ENCODE assay signal across 27 cellular contexts in the genomic region with DNA sequence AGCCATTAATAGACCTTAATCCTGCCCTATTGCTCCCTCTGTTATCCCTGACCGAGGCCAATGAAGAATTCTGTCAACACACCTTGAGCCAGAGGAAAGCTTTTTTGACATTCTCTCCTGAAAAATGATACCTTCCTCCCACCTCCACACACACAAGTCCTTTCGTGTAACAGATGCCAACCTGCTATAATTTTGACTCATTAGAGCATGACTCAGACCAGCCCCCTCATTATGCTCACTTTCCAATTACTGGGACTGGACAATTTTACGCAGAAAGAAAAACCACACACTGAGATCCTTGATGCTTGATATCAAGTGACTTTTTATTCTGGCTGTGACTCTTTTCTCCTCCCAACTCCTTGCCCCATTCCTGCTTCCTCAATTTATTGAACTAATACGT. TPM values are rescaled to one million over a fixed set of nuclear protein-coding genes. Genes with fewer than 3 reads are reported as not detected.
DNase-seq lines count a peak whose midpoint lies in the region; ATAC-seq, FAIRE-seq and TF ChIP-seq lines count a peak whose summit lies in the region.
"Had no signal": no experiment of that assay in that cellular context is flagged by ENCODE, and none has a peak within 500 bp of the region (broad histone marks: within the 10 kb centered on the region; RNA-seq: fewer than 3 reads in every experiment).

No MANE protein-coding gene starts in this region.

- H3K23ac ChIP-seq in H1 (ENCODE audit: insufficient read length), result no peak overlapping the region

- no peak overlapping the region for H4K5ac ChIP-seq in H1 (ENCODE audit: insufficient read length, low read depth, low read length)

- peak overlapping the region; percentile 10 for H4K91ac ChIP-seq in H1 (replicated peaks; ENCODE audit: insufficient read length, low read length)

- no peak overlapping the region for H3K4me3 ChIP-seq in GM23248
- H3K4me3 ChIP-seq in H1 (ENCODE audit: extremely low read depth in 1 of 4, insufficient read depth in 2 of 4, low read depth in 3 of 4, low read length in 4 of 4), result no peak overlapping the region
- H3K4me3 ChIP-seq in CD8-positive, alpha-beta memory T cell (ENCODE audit: low read length), result no peak overlapping the region
- H3K4me3 ChIP-seq: HAP-1, neural progenitor cell, prostate gland, tibial artery had no signal

- peaks cover 3% of the 10 kb centered on the region for H3K9me3 Mint-ChIP-seq in stimulated activated memory B cell treated with anti-CD40 and anti-IgM and Interleukin-4, amounts not matched to agents 10 μg/mL and 1 μg/mL and 100 μg/mL, for 72 hours
- peaks cover 0 to 3% (median 2%) of the 10 kb centered on the region in 5 donors for H3K9me3 Mint-ChIP-seq in CD8-positive, alpha-beta memory T cell
- H3K9me3 Mint-ChIP-seq: neural progenitor cell had no signal

- H2AFZ ChIP-seq in GM23248 (no peak overlapping the region), H1 (ENCODE audit: low read length) (no peak overlapping the region)
- H2AFZ ChIP-seq: neural progenitor cell had no signal

- ATAC-seq in stimulated activated memory B cell treated with anti-CD40 and anti-IgM and Interleukin-4, amounts not matched to agents 10 μg/mL and 1 μg/mL and 100 μg/mL, for 72 hours, result no peak
- no peak for ATAC-seq in GM18907 (IDR thresholded peaks at IDR 0.05; ENCODE audit: unreplicated experiment)
- ATAC-seq: activated T-helper 17 cell treated with anti-CD3 and anti-CD28 coated beads, Interleukin-2, amount 50 U/mL, for 72 hours; PC-3 had no signal

- H3K4me2 ChIP-seq in GM23248 (ENCODE audit: unreplicated experiment) (no peak overlapping the region), H1 (ENCODE audit: insufficient read depth in 1 of 2, low read depth in 2 of 2, low read length in 2 of 2) (no peak overlapping the region)
- H3K4me2 ChIP-seq: KMS-11, neural progenitor cell had no signal

- no peaks in the 10 kb centered on the region for H3K79me1 ChIP-seq in H1 (ENCODE audit: low read depth, low read length)

- TF ChIP-seq CTCF in H1 (IDR thresholded peaks at IDR 0.05; ENCODE audit: control extremely low read depth in 1 of 3, insufficient read depth in 1 of 3, low read depth in 1 of 3, low read length in 3 of 3), result no peak

- no peak overlapping the region for H2BK12ac ChIP-seq in H1 (ENCODE audit: low read depth, low read length)

- TF ChIP-seq POLR2A in H1 (IDR thresholded peaks at IDR 0.05; ENCODE audit: control extremely low read depth in 1 of 2, low read depth in 2 of 2, low read length in 2 of 2), result no peak

- no peaks in the 10 kb centered on the region for H4K20me1 ChIP-seq in GM23248 (ENCODE audit: insufficient read depth)
- no peaks in the 10 kb centered on the region for H4K20me1 ChIP-seq in H1 (replicated peaks in 1 of 2; ENCODE audit: control insufficient read depth in 1 of 2, insufficient read depth in 2 of 2, low read length in 2 of 2)

- no peak overlapping the region for H3K4me3 Mint-ChIP-seq in stimulated activated memory B cell treated with anti-CD40 and anti-IgM and Interleukin-4, amounts not matched to agents 10 μg/mL and 1 μg/mL and 100 μg/mL, for 72 hours
- H3K4me3 Mint-ChIP-seq in CD8-positive, alpha-beta memory T cell, result no peak overlapping the region
- H3K4me3 Mint-ChIP-seq: activated CD4-positive, alpha-beta T cell treated with anti-CD3 and anti-CD28 coated beads, Interleukin-2, amount 10 ng/mL, durations not matched to agents 7 days and 5 days; activated naive CD8-positive, alpha-beta T cell treated with anti-CD3 and anti-CD28 coated beads for 36 hours; activated T-helper 17 cell treated with anti-CD3 and anti-CD28 coated beads, Interleukin-2, amount 50 U/mL, for 72 hours; brain; CD4-positive, alpha-beta T cell; neural progenitor cell; stimulated activated naive CD8-positive, alpha-beta T cell treated with anti-CD3 and anti-CD28 coated beads, Interleukin-15, Interleukin-2, amounts not matched to agents 100 ng/mL and 50 ng/mL, for 24 hours had no signal

- WGBS in GM23248 (ENCODE audit: low coverage in 1 of 2, low lambda C conversion rate in 2 of 2, missing lambda C conversion rate in 2 of 2), 2 experiments, result 32 to 34% methylated on average over 4 of the region's 4 CpGs
- 74% methylated on average over 4 of the region's 4 CpGs; no CpG with 5 or more reads in 1 of the 2 experiments for WGBS in H1 (ENCODE audit: extremely low coverage in 1 of 2, insufficient coverage in 1 of 2, insufficient read length in 1 of 2, insufficient replicate concordance in 2 of 2, low coverage in 1 of 2, low lambda C conversion rate in 2 of 2, missing lambda C conversion rate in 1 of 2), 2 experiments

- H3K4me1 Mint-ChIP-seq in stimulated activated memory B cell treated with anti-CD40 and anti-IgM and Interleukin-4, amounts not matched to agents 10 μg/mL and 1 μg/mL and 100 μg/mL, for 72 hours, result no peaks in the 10 kb centered on the region
- no peaks in the 10 kb centered on the region for H3K4me1 Mint-ChIP-seq in CD8-positive, alpha-beta memory T cell
- H3K4me1 Mint-ChIP-seq: activated CD4-positive, alpha-beta T cell treated with anti-CD3 and anti-CD28 coated beads, Interleukin-2, amount 10 ng/mL, durations not matched to agents 7 days and 5 days; activated naive CD8-positive, alpha-beta T cell treated with anti-CD3 and anti-CD28 coated beads for 36 hours; activated T-helper 17 cell treated with anti-CD3 and anti-CD28 coated beads, Interleukin-2, amount 50 U/mL, for 72 hours had no signal

- no peaks in the 10 kb centered on the region for H3F3A ChIP-seq in GM23248 (ENCODE audit: insufficient read depth)

- no peak overlapping the region for H3K27ac ChIP-seq in GM23248
- no peak overlapping the region for H3K27ac ChIP-seq in H1 (ENCODE audit: low read depth, low read length)
- no peak overlapping the region for H3K27ac ChIP-seq in CD8-positive, alpha-beta memory T cell (ENCODE audit: low read depth, low read length)
- H3K27ac ChIP-seq: KMS-11, neural progenitor cell, prostate gland, tibial artery had no signal

- no peak overlapping the region for H3K4ac ChIP-seq in H1 (replicated peaks; ENCODE audit: insufficient read length, low read depth, low read length)

- H2BK20ac ChIP-seq in H1 (ENCODE audit: low read length), result no peak overlapping the region

- no peaks in the 10 kb centered on the region for H3K36me3 ChIP-seq in GM23248 (ENCODE audit: low read depth)
- no peaks in the 10 kb centered on the region for H3K36me3 ChIP-seq in H1 (ENCODE audit: control insufficient read depth in 2 of 4, insufficient read depth in 4 of 4, low read length in 3 of 4)
- H3K36me3 ChIP-seq in CD8-positive, alpha-beta memory T cell (ENCODE audit: insufficient read depth, low read length), result no peaks in the 10 kb centered on the region
- H3K36me3 ChIP-seq: HAP-1, neural progenitor cell, prostate gland, tibial artery had no signal

- no peaks in the 10 kb centered on the region for H3K9me3 ChIP-seq in GM23248 (ENCODE audit: low read depth)
- no peaks in the 10 kb centered on the region for H3K9me3 ChIP-seq in H1 (ENCODE audit: insufficient read depth in 2 of 2, low read depth in 1 of 2, low read length in 1 of 2)
- no peaks in the 10 kb centered on the region for H3K9me3 ChIP-seq in CD8-positive, alpha-beta memory T cell (ENCODE audit: low read length)
- H3K9me3 ChIP-seq: HAP-1, prostate gland had no signal

- H3K9me2 ChIP-seq in GM23248 (ENCODE audit: insufficient read depth), result no peaks in the 10 kb centered on the region

- H3K14ac ChIP-seq in H1 (ENCODE audit: insufficient read length), result no peak overlapping the region

- no peak overlapping the region for H3K27ac Mint-ChIP-seq in stimulated activated memory B cell treated with anti-CD40 and anti-IgM and Interleukin-4, amounts not matched to agents 10 μg/mL and 1 μg/mL and 100 μg/mL, for 72 hours
- no peak overlapping the region for H3K27ac Mint-ChIP-seq in CD8-positive, alpha-beta memory T cell
- H3K27ac Mint-ChIP-seq: activated CD4-positive, alpha-beta T cell treated with anti-CD3 and anti-CD28 coated beads, Interleukin-2, amount 10 ng/mL, durations not matched to agents 7 days and 5 days; activated naive CD8-positive, alpha-beta T cell treated with anti-CD3 and anti-CD28 coated beads for 36 hours; activated T-helper 17 cell treated with anti-CD3 and anti-CD28 coated beads, Interleukin-2, amount 50 U/mL, for 72 hours; CD4-positive, alpha-beta T cell; neural progenitor cell; stimulated activated naive CD8-positive, alpha-beta T cell treated with anti-CD3 and anti-CD28 coated beads, Interleukin-15, Interleukin-2, amounts not matched to agents 100 ng/mL and 50 ng/mL, for 24 hours had no signal

- in situ Hi-C loops in GM23248 (cut with MboI), result no loop called here

- POLR2A ChIA-PET in H1 (lab: Charles Lee; ENCODE audit: partially characterized antibody), result no interaction called here
- POLR2A ChIA-PET in CD8-positive, alpha-beta memory T cell (lab: Charles Lee), result no interaction called here

- H3K18ac ChIP-seq in H1 (ENCODE audit: extremely low read depth, low read length), result no peak overlapping the region

- H3K56ac ChIP-seq in H1 (replicated peaks; ENCODE audit: insufficient read length, low read depth, low read length), result no peak overlapping the region

- H2BK120ac ChIP-seq in H1 (replicated peaks; ENCODE audit: low read depth, low read length), result no peak overlapping the region

- H3K79me2 ChIP-seq in GM23248 (ENCODE audit: insufficient read depth), result no peaks in the 10 kb centered on the region
- no peaks in the 10 kb centered on the region for H3K79me2 ChIP-seq in H1 (ENCODE audit: control insufficient read depth in 1 of 2, insufficient read depth in 2 of 2, low read length in 2 of 2)

- H2BK5ac ChIP-seq in H1 (ENCODE audit: low read depth, low read length), result no peak overlapping the region

- no peaks in the 10 kb centered on the region for H3K27me3 Mint-ChIP-seq in stimulated activated memory B cell treated with anti-CD40 and anti-IgM and Interleukin-4, amounts not matched to agents 10 μg/mL and 1 μg/mL and 100 μg/mL, for 72 hours
- H3K27me3 Mint-ChIP-seq in CD8-positive, alpha-beta memory T cell, result no peaks in the 10 kb centered on the region
- H3K27me3 Mint-ChIP-seq: activated CD4-positive, alpha-beta T cell treated with anti-CD3 and anti-CD28 coated beads, Interleukin-2, amount 10 ng/mL, durations not matched to agents 7 days and 5 days; activated naive CD8-positive, alpha-beta T cell treated with anti-CD3 and anti-CD28 coated beads for 36 hours; activated T-helper 17 cell treated with anti-CD3 and anti-CD28 coated beads, Interleukin-2, amount 50 U/mL, for 72 hours; CD4-positive, alpha-beta T cell; stimulated activated naive CD8-positive, alpha-beta T cell treated with anti-CD3 and anti-CD28 coated beads, Interleukin-15, Interleukin-2, amounts not matched to agents 100 ng/mL and 50 ng/mL, for 24 hours had no signal

- no peak for FAIRE-seq in H1 (lab: Jason Lieb, UNC)
- FAIRE-seq: HTR-8/SVneo, small intestine had no signal

- no peak overlapping the region for H2BK15ac ChIP-seq in H1 (ENCODE audit: low read length)

- no peak for TF ChIP-seq RAD21 in H1 (IDR thresholded peaks at IDR 0.05 in 1 of 2, conservative IDR thresholded peaks at IDR 0.05 in 1 of 2; ENCODE audit: low read depth in 2 of 2, low read length in 2 of 2)

- no peaks in the 10 kb centered on the region for H3K36me3 Mint-ChIP-seq in stimulated activated memory B cell treated with anti-CD40 and anti-IgM and Interleukin-4, amounts not matched to agents 10 μg/mL and 1 μg/mL and 100 μg/mL, for 72 hours
- no peaks in the 10 kb centered on the region for H3K36me3 Mint-ChIP-seq in CD8-positive, alpha-beta memory T cell
- H3K36me3 Mint-ChIP-seq: activated naive CD8-positive, alpha-beta T cell treated with anti-CD3 and anti-CD28 coated beads for 36 hours; neural progenitor cell had no signal

- H3K23me2 ChIP-seq in H1 (ENCODE audit: low read depth, low read length), result no peaks in the 10 kb centered on the region

- CTCF ChIA-PET in H1 (lab: Charles Lee; ENCODE audit: partially characterized antibody), result interaction anchor here (1.0 kb wide), 1 partner anchor 26 kb away, joined by 3 read pairs; no protein-coding TSS in a partner anchor
- CTCF ChIA-PET in CD8-positive, alpha-beta memory T cell (lab: Charles Lee), result no interaction called here

- no peaks in the 10 kb centered on the region for H3K27me3 ChIP-seq in GM23248 (replicated peaks; ENCODE audit: insufficient read depth)
- no peaks in the 10 kb centered on the region for H3K27me3 ChIP-seq in H1 (replicated peaks in 1 of 4; ENCODE audit: control insufficient read depth in 3 of 4, extremely low read depth in 1 of 4, insufficient read depth in 3 of 4, low read length in 3 of 4)
- no peaks in the 10 kb centered on the region for H3K27me3 ChIP-seq in CD8-positive, alpha-beta memory T cell (ENCODE audit: insufficient read depth, low read length, poor library complexity, severe bottlenecking)
- H3K27me3 ChIP-seq: neural progenitor cell, tibial artery had no signal

- DNase-seq in GM23248 (peak; percentile 11), NCI-H1694 (lab: John Stamatoyannopoulos, UW) (peak; percentile 55), NCI-H524 (lab: John Stamatoyannopoulos, UW) (peak; percentile 88 to 97), H1 (ENCODE audit: low read depth in 1 of 2, low spot score in 2 of 2) (no peak), SHP77 (lab: John Stamatoyannopoulos, UW) (no peak)
- no peak for DNase-seq in CD8-positive, alpha-beta memory T cell
- DNase-seq: activated CD4-positive, alpha-beta T cell treated with anti-CD3 and anti-CD28 coated beads, Interleukin-2, amount 10 ng/mL, durations not matched to agents 7 days and 5 days; activated naive CD8-positive, alpha-beta T cell treated with anti-CD3 and anti-CD28 coated beads for 36 hours; CD4-positive, alpha-beta T cell; cortex of kidney; NCI-H774; PC-3; SIG-M5; small intestine; stimulated activated CD4-positive, alpha-beta T cell treated with anti-CD3 and anti-CD28 coated beads, Interleukin-2, amount 100 ng/mL, for 48 hours; tibial artery had no signal

- H3K9ac ChIP-seq in GM23248 (no peak overlapping the region), H1 (replicated peaks in 1 of 4; ENCODE audit: extremely low read depth in 1 of 4, low read depth in 3 of 4, low read length in 3 of 4) (no peak overlapping the region)
- H3K9ac ChIP-seq: KMS-11, neural progenitor cell had no signal

- no peak overlapping the region for H4K8ac ChIP-seq in H1 (ENCODE audit: extremely low read depth, insufficient read depth, low read length)

- no peak overlapping the region for H2AK5ac ChIP-seq in H1 (ENCODE audit: low read depth, low read length)

- H3K4me1 ChIP-seq in GM23248 (ENCODE audit: insufficient read depth) (0 out of 2 replicates have a peak, but pooled peaks cover 4% of the 10 kb centered on the region), H1 (replicated peaks in 1 of 4; ENCODE audit: control insufficient read depth in 3 of 4, insufficient read depth in 4 of 4, low read length in 3 of 4) (peaks cover 2 to 7% (median 4%) of the 10 kb centered on the region in 4 experiments; a peak in 4 of 7 replicates)
- no peaks in the 10 kb centered on the region for H3K4me1 ChIP-seq in CD8-positive, alpha-beta memory T cell (ENCODE audit: insufficient read depth, low read length)
- H3K4me1 ChIP-seq: HAP-1, neural progenitor cell, prostate gland, tibial artery had no signal

- TF ChIP-seq EP300 in H1 (IDR thresholded peaks at IDR 0.05; ENCODE audit: borderline replicate concordance in 1 of 2, low read depth in 2 of 2, low read length in 2 of 2), result no peak

RNA-seq across cellular contexts. Expression of gene LSAMP, which starts 50.9 kb away (rescaled TPM):
- total RNA-seq in GM23248 (2014; rRNA removed; shearing (Covaris generic)), result 4.0 and 4.5 TPM in 2 replicates
- polyA plus RNA-seq in GM23248 (2016; fragmentation: Nextera tagmentation; extraction: Ambion mirVana) (9.3 and 11.7 TPM in 2 replicates), H1 (2011; rRNA removed) (1.8 and 2.0 TPM in 2 replicates)
- total RNA-seq in H1 (2021; fragmentation: NEBNext Ultra II Directional; extraction: Animal tissue kit (Norgen Biotek cat#: 25700)), result 3.8 and 5.7 TPM in 2 replicates
- 3.2 TPM for polyA plus RNA-seq in H1 (2011; cell fraction: cytosol; rRNA removed)
- polyA plus RNA-seq in H1 (2011; cell fraction: nucleus; rRNA removed), result 4.2 TPM
- polyA plus RNA-seq in H1 (2012, experiment 1 of 2), result 2.8 to 5.8 TPM (median 4.1 TPM) in 4 replicates
- polyA plus RNA-seq in H1 (2012, experiment 2 of 2), result 2.1 TPM
- polyA plus RNA-seq in H1 (2013, experiment 1 of 2), result 2.1 TPM
- 2.4 TPM for polyA plus RNA-seq in H1 (2013, experiment 2 of 2)
- polyA minus RNA-seq in H1 (2011; rRNA and poly(A)+ RNA removed), result 7.3 and 12.3 TPM in 2 replicates
- 1.2 TPM for polyA minus RNA-seq in H1 (2011; cell fraction: cytosol; rRNA and poly(A)+ RNA removed)
- 10.5 TPM for polyA minus RNA-seq in H1 (2011; cell fraction: nucleus; rRNA and poly(A)+ RNA removed)
- not detected for total RNA-seq in CD8-positive, alpha-beta memory T cell
- polyA plus RNA-seq in CD8-positive, alpha-beta memory T cell, result not detected
- total RNA-seq: activated CD4-positive, alpha-beta T cell treated with anti-CD3 and anti-CD28 coated beads, Interleukin-2, amount 10 ng/mL, durations not matched to agents 7 days and 5 days; activated naive CD8-positive, alpha-beta T cell treated with anti-CD3 and anti-CD28 coated beads for 36 hours; activated T-helper 17 cell treated with anti-CD3 and anti-CD28 coated beads, Interleukin-2, amount 50 U/mL, for 72 hours; CD4-positive, alpha-beta T cell; T-helper 1 cell treated with Interleukin-12 subunit alpha and Interleukin-12 subunit beta and Interleukin-4 antibody, amounts not matched to agents 30 ng/mL and 1 ng/mL, for 36 hours had no signal

Comparison
In these comparisons a context has a peak if more than half of its experiments do, and no peak if none do; other contexts are left out.
1. DNase-seq: peak in GM23248 (single experiment), NCI-H1694 (single experiment) and NCI-H524 (2 of 2); none in H1 (0 of 2), CD8-positive, alpha-beta memory T cell (0 of 5) and SHP77 (0 of 2).